26 cellular contexts compared by ENCODE assay signal in the genomic region with DNA sequence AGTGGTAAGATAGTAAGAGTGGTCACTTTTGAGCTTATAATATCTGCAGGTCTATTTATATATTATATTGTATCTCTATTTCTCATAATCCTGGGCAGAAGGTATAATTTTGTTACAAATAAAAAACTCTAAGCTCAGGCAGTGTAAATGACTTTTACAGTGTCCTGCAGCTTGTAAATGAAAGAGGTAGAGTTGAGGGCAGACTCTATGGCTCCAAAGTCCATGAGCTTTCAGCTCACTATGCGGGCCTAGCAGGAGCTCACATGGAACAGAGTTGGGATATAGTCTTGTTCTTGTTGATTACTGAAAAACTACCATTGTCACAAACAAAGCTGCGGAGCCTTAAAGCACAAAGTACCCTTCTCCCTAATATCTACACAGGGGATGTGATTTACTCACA.
"Had no signal": no experiment of that assay in that cellular context is flagged by ENCODE, and none has a peak within 500 bp of the region (broad histone marks: within the 10 kb centered on the region; RNA-seq: fewer than 3 reads in every experiment).

No MANE protein-coding gene starts in this region.

- H3K36me3 ChIP-seq: heart right ventricle, left ventricle myocardium inferior, ovary, right atrium auricular region, sigmoid colon, stomach, thyroid gland, upper lobe of right lung had no signal

- H3K4me3 ChIP-seq: heart right ventricle, left ventricle myocardium inferior, lung, ovary, right atrium auricular region, sigmoid colon, smooth muscle cell, stomach, testis, thyroid gland, upper lobe of right lung had no signal

- H3K9me3 ChIP-seq: heart right ventricle, left ventricle myocardium inferior, ovary, right atrium auricular region, sigmoid colon, stomach, testis, thyroid gland, upper lobe of right lung had no signal

- H3K27me3 ChIP-seq: heart right ventricle, ovary, right atrium auricular region, sigmoid colon, testis, thyroid gland, upper lobe of right lung had no signal

- FAIRE-seq: keratinocyte, urothelium cell line had no signal

- H3K4me1 ChIP-seq: heart right ventricle, left ventricle myocardium inferior, right atrium auricular region, sigmoid colon, stomach, testis, thyroid gland, upper lobe of right lung had no signal

- ATAC-seq: heart right ventricle; left cardiac atrium; naive thymus-derived CD4-positive, alpha-beta T cell; natural killer cell treated with Interleukin-12 subunit alpha and Interleukin-12 subunit beta and Interleukin-15 and Interleukin-18, amount 100 ng/mL, for 72 hours; stimulated activated memory B cell treated with anti-CD40 and anti-IgM and Interleukin-4, amounts not matched to agents 10 μg/mL and 1 μg/mL and 100 μg/mL, for 72 hours; stimulated activated naive CD8-positive, alpha-beta T cell treated with anti-CD3 and anti-CD28 coated beads, Interleukin-15, Interleukin-2, amounts not matched to agents 100 U/mL and 50 U/mL, for 24 hours; upper lobe of right lung had no signal

- DNase-seq: heart right ventricle; hippocampal formation; kidney glomerular epithelial cell; left cardiac atrium; left ventricle myocardium inferior; mesendoderm; naive thymus-derived CD4-positive, alpha-beta T cell; ovary; sigmoid colon; stimulated activated CD4-positive, alpha-beta T cell treated with anti-CD3 and anti-CD28 coated beads, Interleukin-1b, Interleukin-23, amount 100 ng/mL, for 48 hours; stimulated activated CD4-positive, alpha-beta T cell treated with anti-CD3 and anti-CD28 coated beads, Interleukin-2, amount 100 ng/mL, for 48 hours; stimulated activated CD4-positive, alpha-beta T cell treated with anti-CD3 and anti-CD28 coated beads, Interleukin-4, amount 100 ng/mL, for 4 hours; stimulated activated CD8-positive, alpha-beta memory T cell treated with anti-CD3 and anti-CD28 coated beads, Interleukin-4, amount 100 ng/mL, for 48 hours; stimulated activated naive CD8-positive, alpha-beta T cell treated with anti-CD3 and anti-CD28 coated beads, Interleukin-15, Interleukin-2, amounts not matched to agents 100 U/mL and 50 U/mL, for 24 hours; stomach; testis; thyroid gland; trophoblast cell; upper lobe of right lung had no signal

- H3K27ac ChIP-seq: heart right ventricle, left ventricle myocardium inferior, ovary, right atrium auricular region, sigmoid colon, stomach, testis, thyroid gland, upper lobe of right lung had no signal
